Comparison of ENCODE assay signal across 16 cellular contexts in genomic region chr20:50302463-50303041, GRCh38.
DNase-seq lines count a peak whose midpoint lies in the region; ATAC-seq and TF ChIP-seq lines count a peak whose summit lies in the region.
"Had no signal": no experiment of that assay in that cellular context is flagged by ENCODE, and none has a peak within 500 bp of the region (broad histone marks: within the 10 kb centered on the region; RNA-seq: fewer than 3 reads in every experiment).

No MANE protein-coding gene starts in this region.

- 55 to 87% methylated on average over 9 of the region's 9 CpGs for WGBS in sigmoid colon, 2 donors

- H3K36me3 ChIP-seq in PC-9 (ENCODE audit: low read depth), result no peaks in the 10 kb centered on the region
- H3K36me3 ChIP-seq in sigmoid colon, result no peaks in the 10 kb centered on the region
- H3K36me3 ChIP-seq: SJCRH30 had no signal

- no peaks in the 10 kb centered on the region for H3K79me2 ChIP-seq in PC-9 (ENCODE audit: low read depth)

- no peak for TF ChIP-seq POLR2A in sigmoid colon (IDR thresholded peaks at IDR 0.05)

- no peaks in the 10 kb centered on the region for H4K20me1 ChIP-seq in PC-9 (ENCODE audit: insufficient read depth)

- H3F3A ChIP-seq in PC-9 (ENCODE audit: insufficient read depth, low read depth), result peaks cover 54% of the 10 kb centered on the region; the same call in 1 of the 2 replicates

- H3K27ac ChIP-seq in PC-9 (no peak overlapping the region), sigmoid colon (peak overlapping the region; percentile 9 to 98 (median 92))
- H3K27ac ChIP-seq: C4-2B, SJCRH30 had no signal

- no peak for TF ChIP-seq EP300 in sigmoid colon (IDR thresholded peaks at IDR 0.05)

- ATAC-seq in GM19351 (IDR thresholded peaks at IDR 0.05; ENCODE audit: unreplicated experiment) (no peak), HG03469 (IDR thresholded peaks at IDR 0.05; ENCODE audit: unreplicated experiment) (no peak)
- ATAC-seq: naive thymus-derived CD8-positive, alpha-beta T cell had no signal

- TF ChIP-seq CTCF in AG10803 (conservative IDR thresholded peaks at IDR 0.05; ENCODE audit: low read length) (no peak), PC-9 (conservative IDR thresholded peaks at IDR 0.05) (no peak), fibroblast of pulmonary artery (IDR thresholded peaks at IDR 0.05; ENCODE audit: low read length, missing control alignments) (no peak), sigmoid colon (IDR thresholded peaks at IDR 0.05) (no peak)

- H3K27me3 ChIP-seq in PC-9 (ENCODE audit: insufficient read depth, low read depth) (no peaks in the 10 kb centered on the region), sigmoid colon (no peaks in the 10 kb centered on the region)

- no TSS peak for BruUV-seq in PC-9 (replicated peaks; lab: Mats Ljungman, UMichigan)

- H3K9me2 ChIP-seq in PC-9 (ENCODE audit: insufficient read depth), result no peaks in the 10 kb centered on the region

- 0 out of 2 replicates have a peak overlapping the region, but pooled peaks have one; percentile 12 for H3K4me2 ChIP-seq in PC-9

- H3K4me1 ChIP-seq in PC-9 (replicated peaks; ENCODE audit: insufficient read depth) (peaks cover 59% of the 10 kb centered on the region), sigmoid colon (peaks cover 0 to 52% (median 46%) of the 10 kb centered on the region in 4 donors)

- CTCF ChIA-PET in PC-9 (lab: Charles Lee), result interaction anchor here (0.7 kb wide), 1 partner anchor 86 kb away, joined by 6 read pairs; no protein-coding TSS in a partner anchor

- intact Hi-C loops in PC-9 (cut with micrococcal nuclease; ENCODE audit: unreplicated experiment), result no loop called here
- intact Hi-C loops in sigmoid colon (cut with DNase I), result loop anchor here (10.0 kb wide), 1 partner anchor 188 kb away; the partner anchor contains the start of gene UBE2V1

- POLR2A ChIA-PET in PC-9 (lab: Charles Lee; ENCODE audit: unreplicated experiment), result no interaction called here

- H3K9me3 ChIP-seq in PC-9 (ENCODE audit: insufficient read depth, low read depth) (no peaks in the 10 kb centered on the region), sigmoid colon (no peaks in the 10 kb centered on the region)
- H3K9me3 ChIP-seq: SJCRH30 had no signal

- no peak overlapping the region for H2AFZ ChIP-seq in PC-9

- H3K4me3 ChIP-seq in AG10803 (ENCODE audit: low read length), result no peak overlapping the region
- H3K4me3 ChIP-seq in PC-9, result no peak overlapping the region
- no peak overlapping the region for H3K4me3 ChIP-seq in fibroblast of pulmonary artery (replicated peaks; ENCODE audit: low read depth, low read length)
- no peak overlapping the region for H3K4me3 ChIP-seq in sigmoid colon
- H3K4me3 ChIP-seq: SJCRH30 had no signal

- DNase-seq in AG10803 (ENCODE audit: low read depth), result peak; percentile 72
- DNase-seq in PC-9, result no peak
- peak; percentile 52 for DNase-seq in fibroblast of pulmonary artery (ENCODE audit: low read depth)
- DNase-seq in sigmoid colon, result peak; percentile 68
- DNase-seq in foreskin melanocyte, result no peak
- no peak for DNase-seq in SW480 (ENCODE audit: low spot score)
- DNase-seq: activated CD4-positive, alpha-beta T cell treated with anti-CD3 and anti-CD28 coated beads, Interleukin-2, amount 50 U/mL, for 48 hours; DMS79 treated with DMSO at 0.1 percent for 48 hours; left cardiac atrium; naive thymus-derived CD8-positive, alpha-beta T cell; NK-92 treated with Interleukin-12 subunit alpha and Interleukin-12 subunit beta, amount 100 ng/mL, for 24 hours; SJCRH30; small intestine had no signal

Comparison
In these comparisons a context has a peak if more than half of its experiments do, and no peak if none do; other contexts are left out.
1. DNase-seq: peak in AG10803 (single experiment), fibroblast of pulmonary artery (single experiment) and sigmoid colon (single experiment); none in PC-9 (0 of 2), foreskin melanocyte (single experiment) and SW480 (single experiment).